Comparison of ENCODE assay signal across 25 cellular contexts in the genomic region with DNA sequence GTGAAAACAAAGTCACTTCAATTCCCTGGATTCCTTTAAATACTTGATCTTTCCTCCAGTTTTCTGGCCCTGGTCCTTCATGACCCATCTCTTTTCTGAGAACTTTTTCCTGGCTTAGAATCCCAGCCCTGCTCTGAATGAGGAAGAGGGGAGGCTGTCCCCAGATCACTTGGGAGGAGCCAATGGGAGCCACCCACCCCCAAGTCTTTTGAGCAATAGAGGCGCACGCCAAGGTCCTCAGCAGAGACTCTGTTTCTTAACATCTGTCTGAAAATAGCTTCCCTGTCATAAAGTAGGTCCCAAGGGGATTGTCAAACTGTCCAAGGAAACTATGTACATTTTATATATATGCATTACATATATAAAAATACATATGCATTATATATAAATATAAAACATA.
DNase-seq lines count a peak whose midpoint lies in the region; ATAC-seq and TF ChIP-seq lines count a peak whose summit lies in the region.
"Had no signal": no experiment of that assay in that cellular context is flagged by ENCODE, and none has a peak within 500 bp of the region (broad histone marks: within the 10 kb centered on the region; RNA-seq: fewer than 3 reads in every experiment).

No MANE protein-coding gene starts in this region.

- CTCF ChIA-PET in MCF 10A (lab: Yijun Ruan, JAX), result interaction anchor here (0.8 kb wide), 1 partner anchor 64 kb away, joined by 4 read pairs; no protein-coding TSS in a partner anchor

- H3K27me3 Mint-ChIP-seq in MCF 10A (ENCODE audit: insufficient read depth, unreplicated experiment), result peaks cover 54% of the 10 kb centered on the region

- DNase-seq in Right ventricle myocardium inferior (ENCODE audit: missing footprints) (no peak), right atrium auricular region (ENCODE audit: low spot score) (no peak), heart left ventricle (peak in 4 of 5 donors; percentile 17 to 58 (median 42)), left kidney (ENCODE audit: low read depth, low spot score) (peak; percentile 14), uterus (peak; percentile 50 to 54), MCF 10A (ENCODE audit: unreplicated experiment) (no peak), NCI-H1694 (lab: John Stamatoyannopoulos, UW) (no peak), NCI-H1105 (lab: John Stamatoyannopoulos, UW) (no peak)
- DNase-seq: 8988T; C1 segment of cervical spinal cord; CD8-positive, alpha-beta T cell; EL; GF-D8; GM23248; H9; HFFc6; MV-4-11; NCI-H1417; NCI-H187 treated with DMSO at 0.1 percent for 48 hours; NCI-H2107; NCI-H446 treated with DMSO at 0.1 percent for 48 hours; NCI-H526 treated with DMSO at 0.1 percent for 48 hours; OCI-M1; SHP77 had no signal

- POLR2A ChIA-PET in MCF 10A (lab: Yijun Ruan, JAX), result no interaction called here

- intact Hi-C loops in Right ventricle myocardium inferior (cut with DNase I), result no loop called here
- intact Hi-C loops in heart left ventricle (cut with DNase I), result no loop called here
- intact Hi-C loops in uterus (cut with DNase I; ENCODE audit: low total_unique reads), result no loop called here
- intact Hi-C loops in MCF 10A (cut with micrococcal nuclease), result no loop called here

- ATAC-seq in Right ventricle myocardium inferior, result peak; percentile 56
- ATAC-seq in heart left ventricle, result peak in 3 of 4 donors; percentile 31 to 69 (median 33)
- ATAC-seq: CD8-positive, alpha-beta T cell had no signal

- H3K36me3 ChIP-seq in right atrium auricular region, result no peaks in the 10 kb centered on the region
- H3K36me3 ChIP-seq in heart left ventricle, result no peaks in the 10 kb centered on the region
- H3K36me3 ChIP-seq in uterus, result no peaks in the 10 kb centered on the region

- no peaks in the 10 kb centered on the region for H3K36me3 Mint-ChIP-seq in MCF 10A (ENCODE audit: insufficient read depth, unreplicated experiment)
- H3K36me3 Mint-ChIP-seq: CD8-positive, alpha-beta T cell; IgD-negative memory B cell had no signal

- no peak overlapping the region for H3K27ac Mint-ChIP-seq in MCF 10A (ENCODE audit: low read depth, unreplicated experiment)
- H3K27ac Mint-ChIP-seq: CD8-positive, alpha-beta T cell; H9; HFFc6; IgD-negative memory B cell had no signal

- H3K4me3 Mint-ChIP-seq in MCF 10A (ENCODE audit: unreplicated experiment), result no peak overlapping the region
- H3K4me3 Mint-ChIP-seq: CD8-positive, alpha-beta T cell; H9; HFFc6; IgD-negative memory B cell had no signal

- H3K27me3 ChIP-seq in right atrium auricular region, result no peaks in the 10 kb centered on the region
- peaks cover 0 to 5% (median 0%) of the 10 kb centered on the region in 9 donors for H3K27me3 ChIP-seq in heart left ventricle
- no peaks in the 10 kb centered on the region for H3K27me3 ChIP-seq in uterus

- no peaks in the 10 kb centered on the region for H3K9me3 Mint-ChIP-seq in MCF 10A (ENCODE audit: unreplicated experiment)
- H3K9me3 Mint-ChIP-seq: CD8-positive, alpha-beta T cell; H9; IgD-negative memory B cell had no signal

- H3K9me3 ChIP-seq in right atrium auricular region (no peaks in the 10 kb centered on the region), heart left ventricle (no peaks in the 10 kb centered on the region), uterus (no peaks in the 10 kb centered on the region)

- TF ChIP-seq CTCF in right atrium auricular region (IDR thresholded peaks at IDR 0.05) (no peak), heart left ventricle (IDR thresholded peaks at IDR 0.05) (no peak), uterus (IDR thresholded peaks at IDR 0.05) (no peak), MCF 10A (IDR thresholded peaks at IDR 0.05; ENCODE audit: unreplicated experiment) (no peak)

- TF ChIP-seq POLR2A in heart left ventricle (IDR thresholded peaks at IDR 0.05) (no peak), uterus (IDR thresholded peaks at IDR 0.05) (no peak)

- H3K4me1 ChIP-seq in right atrium auricular region, result no peaks in the 10 kb centered on the region
- no peaks in the 10 kb centered on the region for H3K4me1 ChIP-seq in heart left ventricle
- H3K4me1 ChIP-seq in uterus, result peaks cover 0 to 5% of the 10 kb centered on the region in 2 donors

- 42 to 80% (median 62%) methylated on average over 2 of the region's 2 CpGs for whole genome bisulfite sequencing in heart left ventricle, 4 donors

- H3K27ac ChIP-seq in right atrium auricular region (no peak overlapping the region), heart left ventricle (peak overlapping the region in 1 of 12 donors; percentile 18), uterus (peak overlapping the region; percentile 42 to 47)
- H3K27ac ChIP-seq: GM23248 had no signal

- BruUV-seq in MCF 10A (replicated peaks; lab: Mats Ljungman, UMichigan), result no TSS peak

- H3K4me3 ChIP-seq in right atrium auricular region, result no peak overlapping the region
- no peak overlapping the region for H3K4me3 ChIP-seq in heart left ventricle
- H3K4me3 ChIP-seq in uterus, result no peak overlapping the region
- H3K4me3 ChIP-seq: GM23248 had no signal

- H3K4me1 Mint-ChIP-seq in MCF 10A (ENCODE audit: insufficient read depth, unreplicated experiment), result no peaks in the 10 kb centered on the region
- H3K4me1 Mint-ChIP-seq: IgD-negative memory B cell had no signal

Comparison
In these comparisons a context has a peak if more than half of its experiments do, and no peak if none do; other contexts are left out.
1. DNase-seq: peak in heart left ventricle (4 of 5), left kidney (single experiment) and uterus (2 of 2); none in Right ventricle myocardium inferior (single experiment), right atrium auricular region (single experiment), MCF 10A (single experiment), NCI-H1694 (single experiment) and NCI-H1105 (single experiment).
2. H3K27ac ChIP-seq: peak in uterus (2 of 2); none in right atrium auricular region (0 of 2).